In genomic region chr1:61083014-61083798, GRCh38 we compare ENCODE assay signal across 8 cellular contexts. TPM values are rescaled to one million over a fixed set of nuclear protein-coding genes. Genes with fewer than 3 reads are reported as not detected.
DNase-seq lines count a peak whose midpoint lies in the region; ATAC-seq and TF ChIP-seq lines count a peak whose summit lies in the region.

No MANE protein-coding gene starts in this region.

- TF ChIP-seq CTCF in fibroblast of the aortic adventitia (IDR thresholded peaks at IDR 0.05; ENCODE audit: insufficient read depth, low read length) (no peak), nephron (IDR thresholded peaks at IDR 0.05; ENCODE audit: unreplicated experiment in 3 of 3) (no peak)

- H3K4me3 Mint-ChIP-seq in activated T-cell treated with anti-CD3 and anti-CD28 coated beads, Interleukin-2, amount 50 U/mL, for 72 hours: peak overlapping the region; percentile 92 to 97
- H3K4me3 Mint-ChIP-seq in nephron: peak overlapping the region; percentile 95 to 100 (median 99)

- peaks cover 40% of the 10 kb centered on the region for H3K4me1 Mint-ChIP-seq in activated T-cell treated with anti-CD3 and anti-CD28 coated beads, Interleukin-2, amount 50 U/mL, for 72 hours (ENCODE audit: low read depth)
- peaks cover 72% of the 10 kb centered on the region for H3K4me1 Mint-ChIP-seq in nephron

- DNase-seq in AG20443 (ENCODE audit: low spot score): peak; percentile 69
- DNase-seq in HuH-7 (ENCODE audit: low spot score): peak; percentile 26
- peak; percentile 29 to 39 for DNase-seq in activated T-cell treated with anti-CD3 and anti-CD28 coated beads, Interleukin-2, amount 50 U/mL, for 72 hours
- no peak for DNase-seq in fibroblast of the aortic adventitia (ENCODE audit: low read depth)
- no peak for DNase-seq in KG1 (lab: John Stamatoyannopoulos, UW)

- H3K27me3 Mint-ChIP-seq in activated T-cell treated with anti-CD3 and anti-CD28 coated beads, Interleukin-2, amount 50 U/mL, for 72 hours (ENCODE audit: low read depth): peaks cover 30% of the 10 kb centered on the region
- H3K27me3 Mint-ChIP-seq in nephron (ENCODE audit: low read depth): peaks cover 33% of the 10 kb centered on the region

- peaks cover 3 to 10% of the 10 kb centered on the region in 2 donors for H3K36me3 Mint-ChIP-seq in activated T-cell treated with anti-CD3 and anti-CD28 coated beads, Interleukin-2, amount 50 U/mL, for 72 hours (ENCODE audit: insufficient read depth in 2 of 2)
- peaks cover 13% of the 10 kb centered on the region for H3K36me3 Mint-ChIP-seq in nephron (ENCODE audit: low read depth)

- peak overlapping the region; percentile 78 for H3K4me3 ChIP-seq in fibroblast of the aortic adventitia (ENCODE audit: low read depth, low read length)

- ATAC-seq in activated T-cell treated with anti-CD3 and anti-CD28 coated beads, Interleukin-2, amount 50 U/mL, for 72 hours (replicated peaks in 1 of 2): peak; percentile 13 to 33
- ATAC-seq in GM19452 (IDR thresholded peaks at IDR 0.05; ENCODE audit: unreplicated experiment) (no peak), GM18909 (IDR thresholded peaks at IDR 0.05; ENCODE audit: poor library complexity, unreplicated experiment) (no peak)

- no peaks in the 10 kb centered on the region for H3K9me3 Mint-ChIP-seq in activated T-cell treated with anti-CD3 and anti-CD28 coated beads, Interleukin-2, amount 50 U/mL, for 72 hours
- no peaks in the 10 kb centered on the region for H3K9me3 Mint-ChIP-seq in nephron

- H3K27ac Mint-ChIP-seq in activated T-cell treated with anti-CD3 and anti-CD28 coated beads, Interleukin-2, amount 50 U/mL, for 72 hours: no peak overlapping the region
- H3K27ac Mint-ChIP-seq in nephron: peak overlapping the region; percentile 99 to 100 (median 100)

RNA-seq across cellular contexts. Expression of gene NFIA, which starts 0.8 kb away (rescaled TPM):
- total RNA-seq in activated T-cell treated with anti-CD3 and anti-CD28 coated beads, Interleukin-2, amount 50 U/mL, for 72 hours: 10 to 100 TPM; 17.3 to 27.3 TPM
- total RNA-seq in fibroblast of the aortic adventitia (ENCODE audit: low replicate concordance): 32.0 and 42.0 TPM in 2 replicates

Comparison
In these comparisons a context has a peak if more than half of its experiments do, and no peak if none do; other contexts are left out.
1. DNase-seq: peak in AG20443 (single experiment), HuH-7 (single experiment) and activated T-cell treated with anti-CD3 and anti-CD28 coated beads, Interleukin-2, amount 50 U/mL, for 72 hours (2 of 2); none in fibroblast of the aortic adventitia (single experiment) and KG1 (single experiment).
2. ATAC-seq: peak in activated T-cell treated with anti-CD3 and anti-CD28 coated beads, Interleukin-2, amount 50 U/mL, for 72 hours (2 of 2); none in GM19452 (single experiment) and GM18909 (single experiment).